Comparison of ENCODE assay signal across 15 cellular contexts in the genomic region with DNA sequence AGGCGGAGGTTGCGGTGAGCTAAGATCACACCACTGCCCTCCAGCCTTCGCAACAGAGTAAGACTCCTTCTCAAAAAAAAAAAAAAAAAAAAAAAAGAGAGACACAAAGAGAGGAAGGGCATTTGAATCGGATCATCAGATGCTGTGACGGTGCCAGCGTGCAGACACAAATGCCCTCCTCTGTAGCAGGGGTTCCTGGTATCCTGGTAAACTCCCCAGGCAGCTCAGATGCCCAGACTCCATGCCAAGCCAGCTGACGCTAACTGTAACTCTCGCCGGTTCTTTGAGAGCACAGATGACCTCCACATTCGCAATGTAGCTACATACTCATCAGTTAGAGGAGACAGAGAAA.
A peak's percentile ranks its signal among the peaks of the same experiment; 100 is the strongest.
DNase-seq lines count a peak whose midpoint lies in the region; ATAC-seq lines count a peak whose summit lies in the region.
"Had no signal": no experiment of that assay in that cellular context is flagged by ENCODE, and none has a peak within 500 bp of the region (broad histone marks: within the 10 kb centered on the region; RNA-seq: fewer than 3 reads in every experiment).

No MANE protein-coding gene starts in this region.

- POLR2A ChIA-PET in activated CD4-positive, alpha-beta memory T cell treated with anti-CD3 and anti-CD28 coated beads for 36 hours (lab: Charles Lee): no interaction called here

- peaks cover 2% of the 10 kb centered on the region for H3K36me3 Mint-ChIP-seq in activated CD4-positive, alpha-beta memory T cell treated with anti-CD3 and anti-CD28 coated beads for 36 hours

- CTCF ChIA-PET in activated CD4-positive, alpha-beta memory T cell treated with anti-CD3 and anti-CD28 coated beads for 36 hours (lab: Charles Lee): no interaction called here

- H3K9me3 Mint-ChIP-seq in activated CD4-positive, alpha-beta memory T cell treated with anti-CD3 and anti-CD28 coated beads for 36 hours: peaks cover 1% of the 10 kb centered on the region
- H3K9me3 Mint-ChIP-seq: CD4-positive, alpha-beta T cell had no signal

- ATAC-seq in sciatic nerve: no peak
- no peak for ATAC-seq in HG02571 (IDR thresholded peaks at IDR 0.05; ENCODE audit: unreplicated experiment)

- DNase-seq in activated CD8-positive, alpha-beta memory T cell treated with anti-CD3 and anti-CD28 coated beads, Interleukin-2, amount 50 U/mL, for 48 hours: peak; percentile 13
- DNase-seq in activated CD8-positive, alpha-beta memory T cell treated with anti-CD3 and anti-CD28 coated beads for 24 hours: no peak
- DNase-seq in iPS-NIHi11 (ENCODE audit: low spot score) (peak; percentile 3), sciatic nerve (ENCODE audit: low spot score) (peak; percentile 32), SHP77 (lab: John Stamatoyannopoulos, UW) (no peak)
- no peak for DNase-seq in activated CD4-positive, alpha-beta memory T cell treated with anti-CD3 and anti-CD28 coated beads for 36 hours
- DNase-seq: C1 segment of cervical spinal cord; CD4-positive, alpha-beta T cell; DMS153; DMS79 treated with DMSO at 0.1 percent for 48 hours; EL; GM23248; H7 had no signal

- H3K4me3 Mint-ChIP-seq in activated CD4-positive, alpha-beta memory T cell treated with anti-CD3 and anti-CD28 coated beads for 36 hours: no peak overlapping the region
- H3K4me3 Mint-ChIP-seq: B cell; CD4-positive, alpha-beta T cell had no signal

- peaks cover 19% of the 10 kb centered on the region for H3K27me3 Mint-ChIP-seq in activated CD4-positive, alpha-beta memory T cell treated with anti-CD3 and anti-CD28 coated beads for 36 hours

- intact Hi-C loops in sciatic nerve (cut with DNase I): no loop called here
- intact Hi-C loops in activated CD4-positive, alpha-beta memory T cell treated with anti-CD3 and anti-CD28 coated beads for 36 hours (cut with micrococcal nuclease): no loop called here

- H3K27ac Mint-ChIP-seq in activated CD4-positive, alpha-beta memory T cell treated with anti-CD3 and anti-CD28 coated beads for 36 hours: no peak overlapping the region
- H3K27ac Mint-ChIP-seq: B cell; CD4-positive, alpha-beta T cell had no signal

- H3K4me1 Mint-ChIP-seq in activated CD4-positive, alpha-beta memory T cell treated with anti-CD3 and anti-CD28 coated beads for 36 hours (ENCODE audit: low read depth): peaks cover 11% of the 10 kb centered on the region

Comparison
In these comparisons a context has a peak if more than half of its experiments do, and no peak if none do; other contexts are left out.
1. DNase-seq: peak in activated CD8-positive, alpha-beta memory T cell treated with anti-CD3 and anti-CD28 coated beads, Interleukin-2, amount 50 U/mL, for 48 hours (single experiment), iPS-NIHi11 (single experiment) and sciatic nerve (single experiment); none in activated CD8-positive, alpha-beta memory T cell treated with anti-CD3 and anti-CD28 coated beads for 24 hours (single experiment), SHP77 (0 of 2) and activated CD4-positive, alpha-beta memory T cell treated with anti-CD3 and anti-CD28 coated beads for 36 hours (single experiment).